ENCODE assay signal across 9 cellular contexts in the genomic region with DNA sequence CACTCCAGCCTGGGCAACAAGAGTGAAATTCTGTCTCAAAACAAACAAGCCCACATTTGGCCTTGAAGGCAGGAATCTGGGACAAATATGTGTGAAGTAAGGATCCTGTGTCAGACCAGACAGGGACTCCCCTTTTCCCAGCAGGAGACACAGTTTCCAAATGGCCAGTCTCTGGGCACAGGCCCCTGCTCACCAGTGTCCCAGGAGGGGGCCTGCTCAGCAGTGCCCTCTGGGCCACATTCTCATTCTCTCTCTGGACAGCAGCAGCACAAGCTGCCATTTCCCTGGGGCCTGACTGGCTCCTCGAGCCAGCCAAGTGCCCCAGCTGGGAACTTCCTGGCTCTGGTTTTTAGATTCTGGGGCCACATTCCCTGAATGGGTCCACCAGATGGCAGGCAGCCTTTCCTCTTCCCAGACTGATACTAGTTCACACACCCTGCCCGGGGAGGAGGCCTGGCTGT. TPM values are rescaled to one million over a fixed set of nuclear protein-coding genes. Genes with fewer than 3 reads are reported as not detected.
DNase-seq lines count a peak whose midpoint lies in the region; ATAC-seq and TF ChIP-seq lines count a peak whose summit lies in the region.
"Had no signal": no experiment of that assay in that cellular context is flagged by ENCODE, and none has a peak within 500 bp of the region (broad histone marks: within the 10 kb centered on the region; RNA-seq: fewer than 3 reads in every experiment).

No MANE protein-coding gene starts in this region.

- no peak overlapping the region for H4K8ac ChIP-seq in trophoblast cell (ENCODE audit: low read depth, low read length)

- peaks cover 9 to 64% (median 31%) of the 10 kb centered on the region in 11 experiments for H3K36me3 ChIP-seq in BLaER1 treated with 17β-estradiol and CSF1 and Interleukin-3, amounts not matched to agents 10 nM and 100 nM
- H3K36me3 ChIP-seq in trophoblast cell (ENCODE audit: control insufficient read depth in 1 of 2, insufficient read depth in 2 of 2, low read length in 2 of 2) = peaks cover 17% of the 10 kb centered on the region in 2 experiments

- TF ChIP-seq CTCF in fibroblast of villous mesenchyme (IDR thresholded peaks at IDR 0.05; ENCODE audit: insufficient read depth, low read depth, low read length) = peak; percentile 24

- H3K9ac ChIP-seq in BLaER1 treated with 17β-estradiol and CSF1 and Interleukin-3, amounts not matched to agents 10 nM and 100 nM = peak overlapping the region in 8 of 11 experiments; percentile 6 to 64 (median 34); a peak in 6 of 22 replicates
- peak overlapping the region; percentile 28 for H3K9ac ChIP-seq in trophoblast cell (ENCODE audit: low read length)

- no peak overlapping the region for H2AFZ ChIP-seq in trophoblast cell (ENCODE audit: insufficient read depth, low read length, poor library complexity)

- ATAC-seq in SK-N-SH treated with all-trans-retinoic acid at 6 μM for 48 hours = peak; percentile 64
- ATAC-seq in GM21447 (IDR thresholded peaks at IDR 0.05; ENCODE audit: unreplicated experiment) = no peak
- no peak for ATAC-seq in GM19328 (IDR thresholded peaks at IDR 0.05; ENCODE audit: unreplicated experiment)
- ATAC-seq in GM21576 (IDR thresholded peaks at IDR 0.05; ENCODE audit: unreplicated experiment) = no peak

- H3K23ac ChIP-seq in trophoblast cell (ENCODE audit: low read length) = no peak overlapping the region

- H4K91ac ChIP-seq in trophoblast cell (ENCODE audit: low read depth, low read length) = no peak overlapping the region

- no peak overlapping the region for H3K14ac ChIP-seq in trophoblast cell (ENCODE audit: low read length)

- no peak overlapping the region for H3K4ac ChIP-seq in trophoblast cell (ENCODE audit: low read depth, low read length)

- no peaks in the 10 kb centered on the region for H3K79me2 ChIP-seq in trophoblast cell (ENCODE audit: control insufficient read depth, insufficient read depth, low read length, poor library complexity)

- no peak overlapping the region for H3K4me3 ChIP-seq in BLaER1 treated with 17β-estradiol and CSF1 and Interleukin-3, amounts not matched to agents 10 nM and 100 nM
- no peak overlapping the region for H3K4me3 ChIP-seq in fibroblast of villous mesenchyme (ENCODE audit: low read depth, low read length)
- H3K4me3 ChIP-seq in trophoblast cell (ENCODE audit: low read depth, low read length) = no peak overlapping the region

- no peak overlapping the region for H2BK5ac ChIP-seq in trophoblast cell (ENCODE audit: low read depth, low read length, poor library complexity)

- no CpG with 5 or more reads among the region's 2 CpGs for WGBS in trophoblast cell (ENCODE audit: extremely low coverage, insufficient coverage, insufficient read length)

- H2AK5ac ChIP-seq in trophoblast cell (ENCODE audit: low read length) = no peak overlapping the region

- H3K18ac ChIP-seq in trophoblast cell (ENCODE audit: low read length) = no peak overlapping the region

- H3K27me3 ChIP-seq in BLaER1 treated with 17β-estradiol and CSF1 and Interleukin-3, amounts not matched to agents 10 nM and 100 nM = no peaks in the 10 kb centered on the region
- H3K27me3 ChIP-seq in trophoblast cell (ENCODE audit: insufficient read depth, low read length) = no peaks in the 10 kb centered on the region

- H2BK12ac ChIP-seq in trophoblast cell (ENCODE audit: low read length) = no peak overlapping the region

- H4K12ac ChIP-seq in trophoblast cell (ENCODE audit: low read depth, low read length) = no peak overlapping the region

- H3K9me3 ChIP-seq in BLaER1 treated with 17β-estradiol and CSF1 and Interleukin-3, amounts not matched to agents 10 nM and 100 nM (replicated peaks in 1 of 11) = no peaks in the 10 kb centered on the region
- no peaks in the 10 kb centered on the region for H3K9me3 ChIP-seq in trophoblast cell (ENCODE audit: insufficient read depth, low read depth, low read length)

- DNase-seq in fibroblast of villous mesenchyme (ENCODE audit: low read depth) (peak; percentile 48), trophoblast cell (peak; percentile 30 to 46), OCI-M1 (lab: John Stamatoyannopoulos, UW) (no peak)
- DNase-seq: activated naive CD4-positive, alpha-beta T cell had no signal

- H3K79me1 ChIP-seq in trophoblast cell (ENCODE audit: low read length) = no peaks in the 10 kb centered on the region

- H4K20me1 ChIP-seq in BLaER1 treated with 17β-estradiol and CSF1 and Interleukin-3, amounts not matched to agents 10 nM and 100 nM = peaks cover 0 to 14% (median 5%) of the 10 kb centered on the region in 11 experiments; a peak in 8 of 22 replicates

- no peak overlapping the region for H2BK120ac ChIP-seq in trophoblast cell (ENCODE audit: insufficient read depth, low read length, poor library complexity)

- H3K4me1 ChIP-seq in BLaER1 treated with 17β-estradiol and CSF1 and Interleukin-3, amounts not matched to agents 10 nM and 100 nM = peaks cover 4 to 47% (median 9%) of the 10 kb centered on the region in 10 experiments; a peak in 19 of 20 replicates
- H3K4me1 ChIP-seq in trophoblast cell (ENCODE audit: control insufficient read depth in 1 of 2, insufficient read depth in 2 of 2, low read length in 2 of 2) = peaks cover under 1 to 3% of the 10 kb centered on the region in 2 experiments

- H3K4me2 ChIP-seq in BLaER1 treated with 17β-estradiol and CSF1 and Interleukin-3, amounts not matched to agents 10 nM and 100 nM = peak overlapping the region in 3 of 11 experiments; percentile 2 to 42 (median 12); a peak in 3 of 22 replicates
- H3K4me2 ChIP-seq in trophoblast cell (ENCODE audit: low read length) = no peak overlapping the region

- peak overlapping the region in 7 of 11 experiments; percentile 16 to 51 (median 44); a peak in 12 of 22 replicates for H3K27ac ChIP-seq in BLaER1 treated with 17β-estradiol and CSF1 and Interleukin-3, amounts not matched to agents 10 nM and 100 nM
- no peak overlapping the region for H3K27ac ChIP-seq in trophoblast cell (ENCODE audit: low read depth, low read length)

TF ChIP-seq in SK-N-SH treated with all-trans-retinoic acid at 6 μM for 48 hours, 23 proteins besides CTCF, POLR2A, EP300 and RAD21:
- TF ChIP-seq SNAI2 (CRISPR knock-in tag; IDR thresholded peaks at IDR 0.05) (no peak), TCF4 (CRISPR knock-in tag; IDR thresholded peaks at IDR 0.05; ENCODE audit: borderline replicate concordance) (peak; percentile 38; the same call in 1 of the 2 replicates), ZNF8 (CRISPR knock-in tag; IDR thresholded peaks at IDR 0.05) (no peak), ISL1 (CRISPR knock-in tag; IDR thresholded peaks at IDR 0.05) (no peak), PATZ1 (CRISPR knock-in tag; IDR thresholded peaks at IDR 0.05; ENCODE audit: borderline replicate concordance) (no peak), ZFP3 (CRISPR knock-in tag; IDR thresholded peaks at IDR 0.05) (no peak), TOX (CRISPR knock-in tag; IDR thresholded peaks at IDR 0.05; ENCODE audit: borderline replicate concordance) (no peak)

RNA-seq across cellular contexts. Expression of gene MNT, which starts 11.7 kb away (rescaled TPM):
- 7.8 and 11.6 TPM in 2 replicates for total RNA-seq in fibroblast of villous mesenchyme
- polyA plus RNA-seq in trophoblast cell (2013) = 16.2 and 16.6 TPM in 2 replicates
